In the genomic region with DNA sequence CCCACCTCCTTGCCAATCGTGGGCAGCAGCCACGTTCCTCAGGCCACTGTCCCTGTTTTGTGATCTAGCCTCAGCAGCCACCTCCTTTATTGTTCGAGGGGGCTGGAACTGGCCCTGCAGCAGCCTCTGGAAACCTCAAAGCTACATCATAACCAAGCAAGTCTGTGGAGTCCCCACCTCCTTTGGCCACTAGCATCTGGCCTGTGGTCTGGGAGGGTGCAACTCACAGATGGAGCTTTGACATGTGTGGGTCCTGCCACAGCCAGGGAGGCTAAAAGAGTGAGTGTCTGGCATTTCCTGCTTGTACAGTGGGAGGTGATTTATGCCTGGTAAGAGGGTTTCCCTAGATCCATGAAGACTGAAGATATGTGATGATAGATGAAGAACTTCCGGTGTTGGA, we compare ENCODE assay signal across 14 cellular contexts. TPM values are rescaled to one million over a fixed set of nuclear protein-coding genes. Genes with fewer than 3 reads are reported as not detected.
DNase-seq lines count a peak whose midpoint lies in the region; ATAC-seq and TF ChIP-seq lines count a peak whose summit lies in the region.
"Had no signal": no experiment of that assay in that cellular context is flagged by ENCODE, and none has a peak within 500 bp of the region (broad histone marks: within the 10 kb centered on the region; RNA-seq: fewer than 3 reads in every experiment).

No MANE protein-coding gene starts in this region.

- intact Hi-C loops in activated CD4-positive, alpha-beta memory T cell treated with anti-CD3 and anti-CD28 coated beads for 36 hours (cut with micrococcal nuclease), result no loop called here

- 53% methylated on average over 4 of the region's 4 CpGs for WGBS in SK-N-SH (ENCODE audit: low lambda C conversion rate)
- 39% methylated on average over 4 of the region's 4 CpGs for WGBS in smooth muscle cell (ENCODE audit: low lambda C conversion rate)

- H4K20me1 ChIP-seq in SK-N-SH (ENCODE audit: insufficient read depth) (no peaks in the 10 kb centered on the region), smooth muscle cell (ENCODE audit: low read depth) (no peaks in the 10 kb centered on the region)

- peaks cover 15% of the 10 kb centered on the region for H3K27me3 Mint-ChIP-seq in activated CD4-positive, alpha-beta memory T cell treated with anti-CD3 and anti-CD28 coated beads, Interleukin-2, amount 10 ng/mL, durations not matched to agents 7 days and 5 days
- peaks cover 14% of the 10 kb centered on the region for H3K27me3 Mint-ChIP-seq in activated CD4-positive, alpha-beta memory T cell treated with anti-CD3 and anti-CD28 coated beads for 36 hours

- CTCF ChIA-PET in activated CD4-positive, alpha-beta memory T cell treated with anti-CD3 and anti-CD28 coated beads, Interleukin-2, amount 10 ng/mL, durations not matched to agents 7 days and 5 days (lab: Charles Lee), result interaction anchor here (1.4 to 3.8 kb wide), 3 partner anchors 27 to 42 kb away, joined by 3 to 42 read pairs (median 10); a partner anchor contains a TSS
- CTCF ChIA-PET in activated CD4-positive, alpha-beta memory T cell treated with anti-CD3 and anti-CD28 coated beads for 36 hours (lab: Charles Lee), result interaction anchor here (0.9 to 5.6 kb wide), 9 partner anchors 8 to 450 kb away, joined by 3 to 61 read pairs (median 9); a partner anchor contains a TSS
- CTCF ChIA-PET in SK-N-SH (lab: Yijun Ruan, JAX), result interaction anchor here (0.6 to 9.1 kb wide), 19 partner anchors 8 to 166 kb away, joined by 3 to 97 read pairs (median 4); a partner anchor contains a TSS

- DNase-seq in activated CD4-positive, alpha-beta memory T cell treated with anti-CD3 and anti-CD28 coated beads, Interleukin-2, amount 10 ng/mL, durations not matched to agents 7 days and 5 days, result peak; percentile 1
- no peak for DNase-seq in activated CD4-positive, alpha-beta memory T cell treated with anti-CD3 and anti-CD28 coated beads for 36 hours
- no peak for DNase-seq in SK-N-SH
- DNase-seq in foreskin fibroblast, result peak; percentile 50 to 54
- DNase-seq in smooth muscle cell (lab: John Stamatoyannopoulos, UW; ENCODE audit: unreplicated experiment), result no peak
- DNase-seq in stimulated activated CD4-positive, alpha-beta T cell treated with anti-CD3 and anti-CD28 coated beads, Interleukin-4, amount 100 ng/mL, for 4 hours, result no peak
- DNase-seq: activated naive CD4-positive, alpha-beta T cell treated with anti-CD3 and anti-CD28 coated beads, Interleukin-2, amount 50 U/mL, for 16 hours; caudate nucleus; kidney glomerular epithelial cell; NCI-H1930; T-cell had no signal

- no peak overlapping the region for H3K4me3 ChIP-seq in SK-N-SH (ENCODE audit: low read depth in 2 of 2, low read length in 1 of 2)
- no peak overlapping the region for H3K4me3 ChIP-seq in foreskin fibroblast (ENCODE audit: low read depth in 1 of 2, low read length in 2 of 2)
- H3K4me3 ChIP-seq in smooth muscle cell, result no peak overlapping the region

- no peak for TF ChIP-seq CTCF in SK-N-SH (IDR thresholded peaks at IDR 0.05)
- TF ChIP-seq CTCF in foreskin fibroblast (IDR thresholded peaks at IDR 0.05; ENCODE audit: low read depth, low read length), result no peak
- TF ChIP-seq CTCF in smooth muscle cell (IDR thresholded peaks at IDR 0.05; ENCODE audit: borderline replicate concordance, insufficient read depth, poor library complexity, severe bottlenecking), result no peak

- no peak for ATAC-seq in GM19023 (IDR thresholded peaks at IDR 0.05; ENCODE audit: unreplicated experiment)
- no peak for ATAC-seq in HG03139 (IDR thresholded peaks at IDR 0.05; ENCODE audit: unreplicated experiment)
- ATAC-seq: T-cell had no signal

- TF ChIP-seq RAD21 in SK-N-SH (IDR thresholded peaks at IDR 0.05; ENCODE audit: low read length), result no peak

- no peaks in the 10 kb centered on the region for H3K9me2 ChIP-seq in SK-N-SH

- H3K27ac ChIP-seq in SK-N-SH (ENCODE audit: low read depth in 2 of 2, low read length in 1 of 2), result no peak overlapping the region
- no peak overlapping the region for H3K27ac ChIP-seq in smooth muscle cell (ENCODE audit: low read depth)
- H3K27ac ChIP-seq: 22Rv1 had no signal

- peaks cover 6% of the 10 kb centered on the region for H3K9me3 Mint-ChIP-seq in activated CD4-positive, alpha-beta memory T cell treated with anti-CD3 and anti-CD28 coated beads, Interleukin-2, amount 10 ng/mL, durations not matched to agents 7 days and 5 days
- peaks cover 11% of the 10 kb centered on the region for H3K9me3 Mint-ChIP-seq in activated CD4-positive, alpha-beta memory T cell treated with anti-CD3 and anti-CD28 coated beads for 36 hours
- H3K9me3 Mint-ChIP-seq: T-cell had no signal

- no peaks in the 10 kb centered on the region; a peak in 1 of 4 replicates for H3K4me1 ChIP-seq in SK-N-SH (ENCODE audit: control insufficient read depth in 1 of 2, insufficient read depth in 2 of 2, low read depth in 1 of 2, low read length in 1 of 2)
- H3K4me1 ChIP-seq in smooth muscle cell (ENCODE audit: low read depth), result no peaks in the 10 kb centered on the region

- H3K4me1 Mint-ChIP-seq in activated CD4-positive, alpha-beta memory T cell treated with anti-CD3 and anti-CD28 coated beads, Interleukin-2, amount 10 ng/mL, durations not matched to agents 7 days and 5 days, result peaks cover 10% of the 10 kb centered on the region
- peaks cover 9% of the 10 kb centered on the region for H3K4me1 Mint-ChIP-seq in activated CD4-positive, alpha-beta memory T cell treated with anti-CD3 and anti-CD28 coated beads for 36 hours (ENCODE audit: low read depth)

- H3K27ac Mint-ChIP-seq in activated CD4-positive, alpha-beta memory T cell treated with anti-CD3 and anti-CD28 coated beads, Interleukin-2, amount 10 ng/mL, durations not matched to agents 7 days and 5 days, result no peak overlapping the region
- no peak overlapping the region for H3K27ac Mint-ChIP-seq in activated CD4-positive, alpha-beta memory T cell treated with anti-CD3 and anti-CD28 coated beads for 36 hours
- H3K27ac Mint-ChIP-seq: T-cell had no signal

- H3K36me3 ChIP-seq in SK-N-SH (replicated peaks in 1 of 2; ENCODE audit: control insufficient read depth in 1 of 2, insufficient read depth in 2 of 2, low read length in 1 of 2), result no peaks in the 10 kb centered on the region
- no peaks in the 10 kb centered on the region for H3K36me3 ChIP-seq in smooth muscle cell (ENCODE audit: low read depth)

- H3K36me3 Mint-ChIP-seq in activated CD4-positive, alpha-beta memory T cell treated with anti-CD3 and anti-CD28 coated beads, Interleukin-2, amount 10 ng/mL, durations not matched to agents 7 days and 5 days (ENCODE audit: low read depth), result no peaks in the 10 kb centered on the region
- H3K36me3 Mint-ChIP-seq in activated CD4-positive, alpha-beta memory T cell treated with anti-CD3 and anti-CD28 coated beads for 36 hours, result peaks cover 1% of the 10 kb centered on the region
- H3K36me3 Mint-ChIP-seq: T-cell had no signal

- H3K9ac ChIP-seq in SK-N-SH, result no peak overlapping the region
- H3K9ac ChIP-seq in smooth muscle cell (ENCODE audit: low read depth), result no peak overlapping the region

- H3K79me2 ChIP-seq in SK-N-SH (ENCODE audit: insufficient read depth) (no peaks in the 10 kb centered on the region), smooth muscle cell (ENCODE audit: low read depth) (no peaks in the 10 kb centered on the region)

- no peak overlapping the region for H3K4me2 ChIP-seq in SK-N-SH
- peak overlapping the region; percentile 22 for H3K4me2 ChIP-seq in smooth muscle cell

- H3K27me3 ChIP-seq in SK-N-SH (ENCODE audit: insufficient read depth) (peaks cover 17% of the 10 kb centered on the region; the same call in 1 of the 2 replicates), smooth muscle cell (ENCODE audit: low read depth) (no peaks in the 10 kb centered on the region)

- H3K4me3 Mint-ChIP-seq in activated CD4-positive, alpha-beta memory T cell treated with anti-CD3 and anti-CD28 coated beads, Interleukin-2, amount 10 ng/mL, durations not matched to agents 7 days and 5 days, result no peak overlapping the region
- H3K4me3 Mint-ChIP-seq in activated CD4-positive, alpha-beta memory T cell treated with anti-CD3 and anti-CD28 coated beads for 36 hours, result no peak overlapping the region
- H3K4me3 Mint-ChIP-seq: T-cell had no signal

- no peaks in the 10 kb centered on the region; the same call in 1 of the 2 replicates for H3K9me3 ChIP-seq in SK-N-SH
- H3K9me3 ChIP-seq in smooth muscle cell (replicated peaks; ENCODE audit: low read depth), result no peaks in the 10 kb centered on the region

- no peak for TF ChIP-seq EP300 in SK-N-SH (IDR thresholded peaks at IDR 0.05; ENCODE audit: borderline replicate concordance in 1 of 2, low read depth in 1 of 2, low read length in 1 of 2)

- POLR2A ChIA-PET in activated CD4-positive, alpha-beta memory T cell treated with anti-CD3 and anti-CD28 coated beads, Interleukin-2, amount 10 ng/mL, durations not matched to agents 7 days and 5 days (lab: Charles Lee), result no interaction called here
- POLR2A ChIA-PET in activated CD4-positive, alpha-beta memory T cell treated with anti-CD3 and anti-CD28 coated beads for 36 hours (lab: Charles Lee), result no interaction called here
- POLR2A ChIA-PET in SK-N-SH (lab: Yijun Ruan, JAX), result no interaction called here

- H2AFZ ChIP-seq in SK-N-SH (ENCODE audit: low read depth) (no peak overlapping the region), smooth muscle cell (ENCODE audit: low read depth) (no peak overlapping the region)

- H3F3A ChIP-seq in SK-N-SH (replicated peaks; ENCODE audit: insufficient read depth) (peaks cover 3% of the 10 kb centered on the region), smooth muscle cell (ENCODE audit: low read depth) (peaks cover 5% of the 10 kb centered on the region)

RNA-seq across cellular contexts. Expression of a gene that starts 32.3 kb away (rescaled TPM):
- 10 to 100 TPM; 62.1 to 67.3 TPM for total RNA-seq in activated CD4-positive, alpha-beta memory T cell treated with anti-CD3 and anti-CD28 coated beads, Interleukin-2, amount 10 ng/mL, durations not matched to agents 7 days and 5 days
- 10 to 100 TPM; 48.0 to 48.6 TPM for total RNA-seq in activated CD4-positive, alpha-beta memory T cell treated with anti-CD3 and anti-CD28 coated beads for 36 hours
- 54.0 and 56.6 TPM in 2 replicates for polyA plus RNA-seq in SK-N-SH (2012; rRNA removed)
- polyA plus RNA-seq in SK-N-SH (2012; cell fraction: cytosol; rRNA removed), result 57.7 and 66.5 TPM in 2 replicates
- 47.8 and 62.1 TPM in 2 replicates for polyA plus RNA-seq in SK-N-SH (2012; cell fraction: nucleus; rRNA removed)
- total RNA-seq in smooth muscle cell, result 34.7 and 36.9 TPM in 2 replicates
- 27.7 and 28.5 TPM in 2 replicates for polyA plus RNA-seq in smooth muscle cell

Comparison
In these comparisons a context has a peak if more than half of its experiments do, and no peak if none do; other contexts are left out.
1. DNase-seq: peak in activated CD4-positive, alpha-beta memory T cell treated with anti-CD3 and anti-CD28 coated beads, Interleukin-2, amount 10 ng/mL, durations not matched to agents 7 days and 5 days (single experiment) and foreskin fibroblast (2 of 2); none in activated CD4-positive, alpha-beta memory T cell treated with anti-CD3 and anti-CD28 coated beads for 36 hours (single experiment), SK-N-SH (single experiment), smooth muscle cell (single experiment) and stimulated activated CD4-positive, alpha-beta T cell treated with anti-CD3 and anti-CD28 coated beads, Interleukin-4, amount 100 ng/mL, for 4 hours (0 of 2).